8 cellular contexts compared by ENCODE assay signal in the genomic region with DNA sequence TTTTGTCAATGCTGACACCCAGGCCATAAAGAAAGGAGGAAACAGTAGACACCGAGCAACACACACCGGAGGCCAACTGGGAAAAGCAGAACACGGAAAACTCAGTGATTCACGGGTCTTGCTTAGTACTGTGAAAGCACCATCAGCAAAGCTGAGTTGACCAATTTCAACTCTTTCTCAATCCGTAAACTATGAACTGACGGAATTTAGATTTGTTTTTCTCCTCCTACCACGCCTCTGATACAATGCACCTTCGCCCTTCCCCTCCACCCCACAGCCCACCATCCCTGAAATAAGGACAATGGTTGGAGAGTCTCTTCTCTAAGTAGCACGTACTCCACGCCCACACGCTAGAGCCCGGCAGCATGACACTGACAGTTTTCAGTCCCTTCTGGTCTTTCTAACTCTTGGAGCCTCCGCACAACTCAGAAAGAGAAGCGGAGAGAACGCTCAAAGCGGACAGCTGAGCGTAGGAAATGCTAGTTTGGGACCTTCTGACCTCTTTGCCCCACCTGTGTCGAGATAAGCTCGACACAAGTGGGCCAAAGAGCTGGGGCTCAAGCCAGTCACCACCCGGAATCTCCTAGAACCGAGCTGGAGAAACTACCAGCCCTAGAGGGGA. TPM values are rescaled to one million over a fixed set of nuclear protein-coding genes. Genes with fewer than 3 reads are reported as not detected.
DNase-seq lines count a peak whose midpoint lies in the region; TF ChIP-seq lines count a peak whose summit lies in the region.

No MANE protein-coding gene starts in this region.

- DNase-seq in GM10266 (ENCODE audit: extremely low spot score): peak; percentile 46
- DNase-seq in T-helper 1 cell: peak in 4 of 5 donors; percentile 10 to 38 (median 19)
- DNase-seq in iPS-NIHi7 (ENCODE audit: extremely low spot score): peak; percentile 31
- peak; percentile 29 to 47 for DNase-seq in stimulated activated CD4-positive, alpha-beta T cell treated with anti-CD3 and anti-CD28 coated beads, Interleukin-12 subunit alpha, Interleukin-12 subunit beta, amount 100 ng/mL, for 24 hours (ENCODE audit: low read depth in 2 of 2)
- DNase-seq in epidermal melanocyte (ENCODE audit: insufficient read length, low spot score): no peak

- peak overlapping the region; percentile 71 for H3K27ac ChIP-seq in HEK293 (ENCODE audit: extremely low read depth, low read depth, low read length)

- H3K4me3 Mint-ChIP-seq in brain: peak overlapping the region; percentile 95 to 97 (median 96)

- H3K27ac Mint-ChIP-seq in brain: peak overlapping the region; percentile 96 to 98 (median 98)

- H3K4me1 ChIP-seq in HEK293 (ENCODE audit: control insufficient read depth, insufficient read depth, low read length) (peaks cover 9% of the 10 kb centered on the region), Loucy (ENCODE audit: insufficient read depth, low read length, poor library complexity, severe bottlenecking) (peaks cover 53% of the 10 kb centered on the region)

- peak overlapping the region; percentile 97 for H2AFZ ChIP-seq in Loucy (ENCODE audit: low read length)

- POLR2A ChIA-PET in HEK293 (lab: Yijun Ruan, JAX): interaction anchor here (0.6 to 2.2 kb wide), 12 partner anchors 9 to 311 kb away, joined by 3 to 12 read pairs (median 4); no protein-coding TSS in a partner anchor

- peaks cover 55% of the 10 kb centered on the region for H3K79me2 ChIP-seq in Loucy (ENCODE audit: insufficient read depth, low read length)

- H3K4me1 Mint-ChIP-seq in brain: peaks cover 75% of the 10 kb centered on the region

- H3K9ac ChIP-seq in Loucy (ENCODE audit: low read depth, low read length, poor library complexity, severe bottlenecking): peak overlapping the region; percentile 86

- H3F3A ChIP-seq in Loucy (ENCODE audit: low read depth): no peaks in the 10 kb centered on the region

- H3K9me3 ChIP-seq in HEK293 (ENCODE audit: control insufficient read depth, insufficient read depth, low read depth, low read length) (no peaks in the 10 kb centered on the region), Loucy (ENCODE audit: insufficient read depth, low read depth, low read length) (no peaks in the 10 kb centered on the region)

- no peak for TF ChIP-seq CTCF in GM10266 (IDR thresholded peaks at IDR 0.05; ENCODE audit: control insufficient read depth, insufficient read depth, low read depth, missing control alignments)
- no peak for TF ChIP-seq CTCF in HEK293 (tag by site-specific recombination; IDR thresholded peaks at IDR 0.05)
- no peak for TF ChIP-seq CTCF in Loucy (conservative IDR thresholded peaks at IDR 0.05; ENCODE audit: low read length)
- no peak for TF ChIP-seq CTCF in brain (conservative IDR thresholded peaks at IDR 0.05)

- peak overlapping the region; percentile 87 for H3K4me2 ChIP-seq in Loucy (ENCODE audit: low read depth, low read length, poor library complexity, severe bottlenecking)

- no peaks in the 10 kb centered on the region for H3K9me3 Mint-ChIP-seq in brain

- H3K4me3 ChIP-seq in HEK293 (ENCODE audit: low read depth, low read length) (peak overlapping the region; percentile 78), Loucy (ENCODE audit: low read length, poor library complexity, severe bottlenecking) (peak overlapping the region; percentile 86)

- H3K9me2 ChIP-seq in Loucy (replicated peaks; ENCODE audit: low read depth, low read length): no peaks in the 10 kb centered on the region

- no peaks in the 10 kb centered on the region for H3K27me3 ChIP-seq in Loucy (ENCODE audit: insufficient read depth, low read length, poor library complexity, severe bottlenecking)

- peaks cover 32% of the 10 kb centered on the region for H4K20me1 ChIP-seq in Loucy (ENCODE audit: insufficient read depth, low read length, poor library complexity, severe bottlenecking)

- H3K36me3 ChIP-seq in HEK293 (ENCODE audit: control insufficient read depth in 2 of 2, insufficient read depth in 1 of 2, low read length in 2 of 2): no peaks in the 10 kb centered on the region
- no peaks in the 10 kb centered on the region for H3K36me3 ChIP-seq in Loucy (ENCODE audit: insufficient read depth, low read length)

- H3K36me3 Mint-ChIP-seq in brain: no peaks in the 10 kb centered on the region

- H3K27me3 Mint-ChIP-seq in brain: peaks cover 11% of the 10 kb centered on the region

- CTCF ChIA-PET in HEK293 (lab: Yijun Ruan, JAX): interaction anchor here (0.6 to 2.5 kb wide), 4 partner anchors 53 to 311 kb away, joined by 3 to 9 read pairs (median 3); no protein-coding TSS in a partner anchor

TF ChIP-seq in HEK293, 187 proteins besides CTCF, POLR2A, EP300 and RAD21 (continues in another document):
- TF ChIP-seq ZNF138 (tag by site-specific recombination; IDR thresholded peaks at IDR 0.05; ENCODE audit: borderline replicate concordance) (no peak), ZNF404 (tag by site-specific recombination; IDR thresholded peaks at IDR 0.05) (no peak), KLF1 (tag by site-specific recombination; IDR thresholded peaks at IDR 0.05) (0 out of 2 replicates have a peak, but pooled peaks have one; percentile 9), ZNF114 (tag by site-specific recombination; IDR thresholded peaks at IDR 0.05) (no peak), ZNF10 (tag by site-specific recombination; IDR thresholded peaks at IDR 0.05) (no peak), ZNF223 (tag by site-specific recombination; IDR thresholded peaks at IDR 0.05) (no peak), ZIC2 (tag by site-specific recombination; IDR thresholded peaks at IDR 0.05) (no peak), EGR2 (tag by site-specific recombination; IDR thresholded peaks at IDR 0.05; ENCODE audit: low read depth) (peak; percentile 70), HOXD13 (CRISPR knock-in tag; IDR thresholded peaks at IDR 0.05; ENCODE audit: borderline replicate concordance) (no peak), ZFP3 (tag by site-specific recombination; IDR thresholded peaks at IDR 0.05; ENCODE audit: low read depth) (no peak), ZNF585B (tag by site-specific recombination; IDR thresholded peaks at IDR 0.05) (no peak), KLF9 (tag by site-specific recombination; IDR thresholded peaks at IDR 0.05; ENCODE audit: low read depth) (peak; percentile 36), ZNF140 (tag by site-specific recombination; IDR thresholded peaks at IDR 0.05) (no peak), IKZF3 (tag by site-specific recombination; IDR thresholded peaks at IDR 0.05) (no peak)
- TF ChIP-seq, protein P1, sequence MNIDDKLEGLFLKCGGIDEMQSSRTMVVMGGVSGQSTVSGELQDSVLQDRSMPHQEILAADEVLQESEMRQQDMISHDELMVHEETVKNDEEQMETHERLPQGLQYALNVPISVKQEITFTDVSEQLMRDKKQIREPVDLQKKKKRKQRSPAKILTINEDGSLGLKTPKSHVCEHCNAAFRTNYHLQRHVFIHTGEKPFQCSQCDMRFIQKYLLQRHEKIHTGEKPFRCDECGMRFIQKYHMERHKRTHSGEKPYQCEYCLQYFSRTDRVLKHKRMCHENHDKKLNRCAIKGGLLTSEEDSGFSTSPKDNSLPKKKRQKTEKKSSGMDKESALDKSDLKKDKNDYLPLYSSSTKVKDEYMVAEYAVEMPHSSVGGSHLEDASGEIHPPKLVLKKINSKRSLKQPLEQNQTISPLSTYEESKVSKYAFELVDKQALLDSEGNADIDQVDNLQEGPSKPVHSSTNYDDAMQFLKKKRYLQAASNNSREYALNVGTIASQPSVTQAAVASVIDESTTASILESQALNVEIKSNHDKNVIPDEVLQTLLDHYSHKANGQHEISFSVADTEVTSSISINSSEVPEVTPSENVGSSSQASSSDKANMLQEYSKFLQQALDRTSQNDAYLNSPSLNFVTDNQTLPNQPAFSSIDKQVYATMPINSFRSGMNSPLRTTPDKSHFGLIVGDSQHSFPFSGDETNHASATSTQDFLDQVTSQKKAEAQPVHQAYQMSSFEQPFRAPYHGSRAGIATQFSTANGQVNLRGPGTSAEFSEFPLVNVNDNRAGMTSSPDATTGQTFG (tag by site-specific recombination; IDR thresholded peaks at IDR 0.05; ENCODE audit: borderline replicate concordance): no peak
- TF ChIP-seq, protein P2, sequence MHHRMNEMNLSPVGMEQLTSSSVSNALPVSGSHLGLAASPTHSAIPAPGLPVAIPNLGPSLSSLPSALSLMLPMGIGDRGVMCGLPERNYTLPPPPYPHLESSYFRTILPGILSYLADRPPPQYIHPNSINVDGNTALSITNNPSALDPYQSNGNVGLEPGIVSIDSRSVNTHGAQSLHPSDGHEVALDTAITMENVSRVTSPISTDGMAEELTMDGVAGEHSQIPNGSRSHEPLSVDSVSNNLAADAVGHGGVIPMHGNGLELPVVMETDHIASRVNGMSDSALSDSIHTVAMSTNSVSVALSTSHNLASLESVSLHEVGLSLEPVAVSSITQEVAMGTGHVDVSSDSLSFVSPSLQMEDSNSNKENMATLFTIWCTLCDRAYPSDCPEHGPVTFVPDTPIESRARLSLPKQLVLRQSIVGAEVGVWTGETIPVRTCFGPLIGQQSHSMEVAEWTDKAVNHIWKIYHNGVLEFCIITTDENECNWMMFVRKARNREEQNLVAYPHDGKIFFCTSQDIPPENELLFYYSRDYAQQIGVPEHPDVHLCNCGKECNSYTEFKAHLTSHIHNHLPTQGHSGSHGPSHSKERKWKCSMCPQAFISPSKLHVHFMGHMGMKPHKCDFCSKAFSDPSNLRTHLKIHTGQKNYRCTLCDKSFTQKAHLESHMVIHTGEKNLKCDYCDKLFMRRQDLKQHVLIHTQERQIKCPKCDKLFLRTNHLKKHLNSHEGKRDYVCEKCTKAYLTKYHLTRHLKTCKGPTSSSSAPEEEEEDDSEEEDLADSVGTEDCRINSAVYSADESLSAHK (tag by site-specific recombination; IDR thresholded peaks at IDR 0.05): peak; percentile 97
- TF ChIP-seq, protein P3, sequence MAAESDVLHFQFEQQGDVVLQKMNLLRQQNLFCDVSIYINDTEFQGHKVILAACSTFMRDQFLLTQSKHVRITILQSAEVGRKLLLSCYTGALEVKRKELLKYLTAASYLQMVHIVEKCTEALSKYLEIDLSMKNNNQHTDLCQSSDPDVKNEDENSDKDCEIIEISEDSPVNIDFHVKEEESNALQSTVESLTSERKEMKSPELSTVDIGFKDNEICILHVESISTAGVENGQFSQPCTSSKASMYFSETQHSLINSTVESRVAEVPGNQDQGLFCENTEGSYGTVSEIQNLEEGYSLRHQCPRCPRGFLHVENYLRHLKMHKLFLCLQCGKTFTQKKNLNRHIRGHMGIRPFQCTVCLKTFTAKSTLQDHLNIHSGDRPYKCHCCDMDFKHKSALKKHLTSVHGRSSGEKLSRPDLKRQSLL (tag by site-specific recombination; IDR thresholded peaks at IDR 0.05): 0 out of 2 replicates have a peak, but pooled peaks have one; percentile 38

RNA-seq across cellular contexts. Expression of a gene that starts 0.7 kb away (rescaled TPM):
- 7.0 TPM for polyA plus RNA-seq in brain (ENCODE audit: insufficient read depth, low read depth, low replicate concordance)
